In the genomic region with DNA sequence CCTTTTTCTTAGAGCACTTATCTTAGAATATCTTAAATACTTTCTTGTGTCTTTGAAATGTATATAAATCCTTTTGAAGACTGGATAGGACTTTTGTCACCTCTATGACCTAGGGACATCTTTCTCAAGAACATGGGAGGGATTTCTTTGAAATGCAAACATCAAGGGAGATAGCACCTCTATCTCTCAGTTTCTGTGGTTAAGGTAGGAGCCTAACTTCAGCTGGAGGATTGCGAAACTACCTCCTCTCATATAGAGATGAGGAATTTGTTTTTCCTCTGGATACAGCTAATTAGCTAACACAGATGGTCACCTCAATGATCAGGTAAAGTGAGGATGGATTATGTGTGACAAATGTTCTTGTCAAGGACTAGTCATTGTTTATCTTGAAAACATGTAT, we compare ENCODE assay signal across 22 cellular contexts.
"Had no signal": no experiment of that assay in that cellular context is flagged by ENCODE, and none has a peak within 500 bp of the region (broad histone marks: within the 10 kb centered on the region; RNA-seq: fewer than 3 reads in every experiment).

No MANE protein-coding gene starts in this region.

- H3K9me3 ChIP-seq: colonic mucosa, sigmoid colon, stomach, suprapubic skin, tibial nerve had no signal

- H3K27ac Mint-ChIP-seq: activated naive CD8-positive, alpha-beta T cell treated with anti-CD3 and anti-CD28 coated beads for 36 hours; effector memory CD8-positive, alpha-beta T cell; memory B cell; naive thymus-derived CD4-positive, alpha-beta T cell; stimulated activated memory B cell treated with anti-CD40 and anti-IgM and Interleukin-4, amounts not matched to agents 10 μg/mL and 1 μg/mL and 100 μg/mL, for 72 hours; T-helper 17 cell had no signal

- H3K4me3 Mint-ChIP-seq: activated naive CD8-positive, alpha-beta T cell treated with anti-CD3 and anti-CD28 coated beads for 36 hours; effector memory CD8-positive, alpha-beta T cell; memory B cell; naive thymus-derived CD4-positive, alpha-beta T cell; neural crest cell; stimulated activated memory B cell treated with anti-CD40 and anti-IgM and Interleukin-4, amounts not matched to agents 10 μg/mL and 1 μg/mL and 100 μg/mL, for 72 hours; T-helper 17 cell had no signal

- H3K27me3 Mint-ChIP-seq: activated naive CD8-positive, alpha-beta T cell treated with anti-CD3 and anti-CD28 coated beads for 36 hours; effector memory CD8-positive, alpha-beta T cell; memory B cell; naive thymus-derived CD4-positive, alpha-beta T cell; stimulated activated memory B cell treated with anti-CD40 and anti-IgM and Interleukin-4, amounts not matched to agents 10 μg/mL and 1 μg/mL and 100 μg/mL, for 72 hours; T-helper 17 cell had no signal

- H3K9me3 Mint-ChIP-seq: neural crest cell had no signal

- H3K4me1 ChIP-seq: colonic mucosa, sigmoid colon, stomach, suprapubic skin, tibial nerve had no signal

- H3K36me3 ChIP-seq: colonic mucosa, sigmoid colon, stomach, suprapubic skin, tibial nerve had no signal

- H3K36me3 Mint-ChIP-seq: activated naive CD8-positive, alpha-beta T cell treated with anti-CD3 and anti-CD28 coated beads for 36 hours; memory B cell; naive thymus-derived CD4-positive, alpha-beta T cell; stimulated activated memory B cell treated with anti-CD40 and anti-IgM and Interleukin-4, amounts not matched to agents 10 μg/mL and 1 μg/mL and 100 μg/mL, for 72 hours had no signal

- H3K4me3 ChIP-seq: colonic mucosa, dorsolateral prefrontal cortex, sigmoid colon, smooth muscle cell, stomach, suprapubic skin, tibial nerve had no signal

- H3K27ac ChIP-seq: colonic mucosa, dorsolateral prefrontal cortex, sigmoid colon, stomach, suprapubic skin, tibial nerve had no signal

- DNase-seq: activated CD4-positive, alpha-beta T cell treated with anti-CD3 and anti-CD28 coated beads for 4 hours; activated CD4-positive, alpha-beta T cell treated with anti-CD3 and anti-CD28 coated beads, Interleukin-2, amount 50 U/mL, for 48 hours; activated CD4-positive, CD25-positive, alpha-beta regulatory T cell; activated naive CD4-positive, alpha-beta T cell treated with Interleukin-2 at 50 U/mL for 16 hours; activated naive CD8-positive, alpha-beta T cell treated with anti-CD3 and anti-CD28 coated beads for 36 hours; activated T-cell treated with anti-CD3 and anti-CD28 coated beads, Interleukin-2, amount 50 U/mL, for 48 hours; colonic mucosa; dorsolateral prefrontal cortex; effector memory CD8-positive, alpha-beta T cell; left cardiac atrium; naive thymus-derived CD4-positive, alpha-beta T cell; posterior cingulate gyrus; sigmoid colon; stimulated activated CD4-positive, alpha-beta T cell treated with anti-CD3 and anti-CD28 coated beads, Interleukin-15, amount 100 ng/mL, for 24 hours; stomach; T-helper 17 cell had no signal

- H3K27me3 ChIP-seq: colonic mucosa, dorsolateral prefrontal cortex, sigmoid colon, stomach, suprapubic skin, tibial nerve had no signal

- H3K4me1 Mint-ChIP-seq: activated naive CD8-positive, alpha-beta T cell treated with anti-CD3 and anti-CD28 coated beads for 36 hours; memory B cell; neural crest cell; stimulated activated memory B cell treated with anti-CD40 and anti-IgM and Interleukin-4, amounts not matched to agents 10 μg/mL and 1 μg/mL and 100 μg/mL, for 72 hours; T-helper 17 cell had no signal
